20 cellular contexts compared by ENCODE assay signal in the genomic region with DNA sequence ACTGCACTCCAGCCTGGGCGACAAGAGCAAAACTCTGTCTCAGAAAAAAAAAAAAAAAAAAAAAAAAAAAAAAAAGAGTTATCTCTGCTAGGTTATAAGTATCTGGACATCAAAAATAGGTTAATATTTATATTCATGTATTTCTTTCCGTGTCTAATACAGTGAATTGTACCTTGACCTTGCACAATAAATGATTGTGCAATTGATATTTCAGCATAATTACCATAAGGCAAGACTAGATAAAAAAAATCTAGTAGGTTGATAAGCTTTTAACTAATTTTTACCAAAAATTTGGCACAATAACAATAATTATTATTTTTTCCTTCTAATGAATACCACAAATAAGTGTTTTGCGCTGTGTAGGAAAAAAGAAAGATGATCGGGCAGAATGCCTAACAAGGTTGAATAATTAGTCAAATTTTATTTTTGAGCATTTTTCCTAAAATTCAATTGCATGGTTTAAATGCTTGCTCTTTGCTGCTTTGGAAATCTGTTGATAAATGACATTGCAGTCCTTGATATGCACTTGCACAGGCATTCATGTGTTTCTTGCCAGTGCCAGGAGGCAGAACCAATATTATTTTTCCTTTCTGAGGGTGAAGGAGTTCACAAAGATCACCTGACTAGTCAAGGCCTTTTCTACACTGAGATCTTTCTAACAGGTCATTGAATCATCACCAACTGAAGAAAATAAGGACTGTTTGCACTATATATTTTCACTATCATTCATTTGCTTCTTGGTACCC.
"Had no signal": no experiment of that assay in that cellular context is flagged by ENCODE, and none has a peak within 500 bp of the region (broad histone marks: within the 10 kb centered on the region; RNA-seq: fewer than 3 reads in every experiment).

No MANE protein-coding gene starts in this region.

- H3K4me3 Mint-ChIP-seq: naive thymus-derived CD4-positive, alpha-beta T cell; nephron progenitor cell had no signal

- DNase-seq: cortex of kidney; dorsolateral prefrontal cortex; effector CD8-positive, alpha-beta T cell; heart left ventricle; hippocampal formation; islet precursor cell; mammary epithelial cell; naive thymus-derived CD4-positive, alpha-beta T cell; nephron progenitor cell; psoas muscle; retina; sigmoid colon; stimulated activated CD4-positive, alpha-beta T cell treated with anti-CD3 and anti-CD28 coated beads, Interleukin-12 subunit alpha, Interleukin-12 subunit beta, amount 100 ng/mL, for 4 hours; stimulated activated naive CD8-positive, alpha-beta T cell treated with anti-CD3 and anti-CD28 coated beads, Interleukin-15, Interleukin-2, amounts not matched to agents 100 U/mL and 50 U/mL, for 24 hours; tibial artery; upper lobe of left lung; uterus had no signal

- H3K27ac Mint-ChIP-seq: naive thymus-derived CD4-positive, alpha-beta T cell; nephron progenitor cell had no signal

- H3K27ac ChIP-seq: dorsolateral prefrontal cortex, heart left ventricle, psoas muscle, sigmoid colon, skin epidermis, suprapubic skin, tibial artery, upper lobe of left lung, uterus had no signal

- H3K9me3 ChIP-seq: psoas muscle, sigmoid colon, suprapubic skin, upper lobe of left lung, uterus had no signal

- H3K4me1 ChIP-seq: heart left ventricle, sigmoid colon, suprapubic skin, tibial artery, upper lobe of left lung, uterus had no signal

- H3K9me3 Mint-ChIP-seq: nephron progenitor cell had no signal

- H3K4me3 ChIP-seq: dorsolateral prefrontal cortex, heart left ventricle, psoas muscle, sigmoid colon, skin epidermis, suprapubic skin, tibial artery, upper lobe of left lung, uterus had no signal

- H3K4me1 Mint-ChIP-seq: naive thymus-derived CD4-positive, alpha-beta T cell had no signal

- H3K27me3 ChIP-seq: dorsolateral prefrontal cortex, heart left ventricle, sigmoid colon, suprapubic skin, tibial artery, upper lobe of left lung, uterus had no signal

- H3K36me3 Mint-ChIP-seq: naive thymus-derived CD4-positive, alpha-beta T cell had no signal

- FAIRE-seq: frontal cortex had no signal

- H3K36me3 ChIP-seq: heart left ventricle, sigmoid colon, suprapubic skin, tibial artery, upper lobe of left lung, uterus had no signal
